ENCODE assay signal across 14 cellular contexts in genomic region chr6:142929751-142930358, GRCh38. TPM values are rescaled to one million over a fixed set of nuclear protein-coding genes. Genes with fewer than 3 reads are reported as not detected.
A peak's percentile ranks its signal among the peaks of the same experiment; 100 is the strongest.
DNase-seq lines count a peak whose midpoint lies in the region; ATAC-seq, FAIRE-seq and TF ChIP-seq lines count a peak whose summit lies in the region.
"Had no signal": no experiment of that assay in that cellular context is flagged by ENCODE, and none has a peak within 500 bp of the region (broad histone marks: within the 10 kb centered on the region; RNA-seq: fewer than 3 reads in every experiment).

No MANE protein-coding gene starts in this region.

- TF ChIP-seq CTCF in brain microvascular endothelial cell (IDR thresholded peaks at IDR 0.05; ENCODE audit: low read depth, low read length, missing control alignments) = no peak
- TF ChIP-seq CTCF in osteoblast (IDR thresholded peaks at IDR 0.05; ENCODE audit: extremely low read depth, low read depth, low read length) = no peak

- peak overlapping the region; percentile 33 for H3K4me2 ChIP-seq in osteoblast (ENCODE audit: insufficient read depth, low read length)

- peaks cover 3% of the 10 kb centered on the region for H4K20me1 ChIP-seq in osteoblast (ENCODE audit: insufficient read depth, low read length)

- no peak for DNase-seq in T-helper 2 cell treated with Interferon-gamma antibody and Interleukin-4, amounts not matched to agents 5 μg/mL and 100 μg/mL, for 36 hours (ENCODE audit: low spot score)
- DNase-seq in T-helper 2 cell (no peak), brain microvascular endothelial cell (no peak), osteoblast (ENCODE audit: insufficient read length, low spot score, missing footprints) (peak; percentile 91), islet precursor cell (no peak), GM12892 (ENCODE audit: insufficient read length) (no peak)
- DNase-seq: MM.1S; stimulated activated CD4-positive, alpha-beta T cell treated with anti-CD3 and anti-CD28 coated beads, Interleukin-4, amount 100 ng/mL, for 24 hours; substantia nigra; WERI-Rb-1 had no signal

- no peak overlapping the region for H2AFZ ChIP-seq in osteoblast (ENCODE audit: low read length)

- no peaks in the 10 kb centered on the region for H3K27me3 Mint-ChIP-seq in T-helper 2 cell treated with Interferon-gamma antibody and Interleukin-4, amounts not matched to agents 5 μg/mL and 100 μg/mL, for 36 hours (ENCODE audit: low read depth)
- H3K27me3 Mint-ChIP-seq in IgD-negative memory B cell = no peaks in the 10 kb centered on the region

- peaks cover 43% of the 10 kb centered on the region for H3K4me1 ChIP-seq in osteoblast (ENCODE audit: insufficient read depth, low read length)

- peaks cover 14% of the 10 kb centered on the region for H3K36me3 Mint-ChIP-seq in T-helper 2 cell treated with Interferon-gamma antibody and Interleukin-4, amounts not matched to agents 5 μg/mL and 100 μg/mL, for 36 hours (ENCODE audit: low read depth)
- peaks cover 2% of the 10 kb centered on the region for H3K36me3 Mint-ChIP-seq in IgD-negative memory B cell
- H3K36me3 Mint-ChIP-seq: mesothelial cell of epicardium had no signal

- no peaks in the 10 kb centered on the region for H3K36me3 ChIP-seq in brain microvascular endothelial cell (replicated peaks)
- H3K36me3 ChIP-seq in osteoblast (ENCODE audit: insufficient read depth, low read length) = no peaks in the 10 kb centered on the region
- H3K36me3 ChIP-seq: WERI-Rb-1 had no signal

- peak overlapping the region; percentile 10 for H3K4me3 Mint-ChIP-seq in T-helper 2 cell treated with Interferon-gamma antibody and Interleukin-4, amounts not matched to agents 5 μg/mL and 100 μg/mL, for 36 hours
- peak overlapping the region; percentile 5 to 80 (median 45) for H3K4me3 Mint-ChIP-seq in IgD-negative memory B cell
- H3K4me3 Mint-ChIP-seq: mesothelial cell of epicardium had no signal

- FAIRE-seq in GM12892 (lab: Jason Lieb, UNC) = no peak
- FAIRE-seq: A204.1 had no signal

- no peaks in the 10 kb centered on the region for H3K27me3 ChIP-seq in brain microvascular endothelial cell (replicated peaks)
- H3K27me3 ChIP-seq in osteoblast (ENCODE audit: insufficient read depth, low read length) = no peaks in the 10 kb centered on the region

- H3K9me3 Mint-ChIP-seq in T-helper 2 cell treated with Interferon-gamma antibody and Interleukin-4, amounts not matched to agents 5 μg/mL and 100 μg/mL, for 36 hours = no peaks in the 10 kb centered on the region
- no peaks in the 10 kb centered on the region for H3K9me3 Mint-ChIP-seq in IgD-negative memory B cell
- H3K9me3 Mint-ChIP-seq: mesothelial cell of epicardium had no signal

- H3K9me3 ChIP-seq in osteoblast (ENCODE audit: low read depth, low read length) = no peaks in the 10 kb centered on the region

- peak overlapping the region; percentile 55 for H3K27ac ChIP-seq in brain microvascular endothelial cell
- peak overlapping the region; percentile 74 for H3K27ac ChIP-seq in osteoblast (ENCODE audit: low read depth, low read length)
- H3K27ac ChIP-seq: WERI-Rb-1 had no signal

- H3K79me2 ChIP-seq in osteoblast (ENCODE audit: insufficient read depth, low read length) = peaks cover 92% of the 10 kb centered on the region

- H3K27ac Mint-ChIP-seq in T-helper 2 cell treated with Interferon-gamma antibody and Interleukin-4, amounts not matched to agents 5 μg/mL and 100 μg/mL, for 36 hours = peak overlapping the region; percentile 4
- peak overlapping the region; percentile 78 to 88 (median 84) for H3K27ac Mint-ChIP-seq in IgD-negative memory B cell
- H3K27ac Mint-ChIP-seq: mesothelial cell of epicardium had no signal

- in situ Hi-C loops in brain microvascular endothelial cell (cut with HindIII; ENCODE audit: low pct_ligation_motif_present, low sequenced_read_pairs) = no loop called here

- H3K4me3 ChIP-seq in brain microvascular endothelial cell (ENCODE audit: low read depth, low read length) (no peak overlapping the region), osteoblast (ENCODE audit: insufficient read depth, low read length) (no peak overlapping the region)

- ATAC-seq in GM18519 (IDR thresholded peaks at IDR 0.05; ENCODE audit: low FRiP score, unreplicated experiment) = no peak

- peaks cover 69% of the 10 kb centered on the region for H3K4me1 Mint-ChIP-seq in T-helper 2 cell treated with Interferon-gamma antibody and Interleukin-4, amounts not matched to agents 5 μg/mL and 100 μg/mL, for 36 hours (ENCODE audit: low read depth)
- peaks cover 68 to 81% (median 70%) of the 10 kb centered on the region in 3 donors for H3K4me1 Mint-ChIP-seq in IgD-negative memory B cell

- TF ChIP-seq POLR2A in GM12892 (IDR thresholded peaks at IDR 0.05; ENCODE audit: low read depth, low read length) = no peak

RNA-seq across cellular contexts. Expression of gene HIVEP2, which starts 15.1 kb away (rescaled TPM):
- polyA plus RNA-seq in IgD-negative memory B cell = 5.9 TPM
- 30.4 and 57.8 TPM in 2 replicates for total RNA-seq in osteoblast
- polyA plus RNA-seq in GM12892 (2012; ENCODE audit: missing spikeins) = 4.5 TPM
